ENCODE assay signal across 8 cellular contexts in the genomic region with DNA sequence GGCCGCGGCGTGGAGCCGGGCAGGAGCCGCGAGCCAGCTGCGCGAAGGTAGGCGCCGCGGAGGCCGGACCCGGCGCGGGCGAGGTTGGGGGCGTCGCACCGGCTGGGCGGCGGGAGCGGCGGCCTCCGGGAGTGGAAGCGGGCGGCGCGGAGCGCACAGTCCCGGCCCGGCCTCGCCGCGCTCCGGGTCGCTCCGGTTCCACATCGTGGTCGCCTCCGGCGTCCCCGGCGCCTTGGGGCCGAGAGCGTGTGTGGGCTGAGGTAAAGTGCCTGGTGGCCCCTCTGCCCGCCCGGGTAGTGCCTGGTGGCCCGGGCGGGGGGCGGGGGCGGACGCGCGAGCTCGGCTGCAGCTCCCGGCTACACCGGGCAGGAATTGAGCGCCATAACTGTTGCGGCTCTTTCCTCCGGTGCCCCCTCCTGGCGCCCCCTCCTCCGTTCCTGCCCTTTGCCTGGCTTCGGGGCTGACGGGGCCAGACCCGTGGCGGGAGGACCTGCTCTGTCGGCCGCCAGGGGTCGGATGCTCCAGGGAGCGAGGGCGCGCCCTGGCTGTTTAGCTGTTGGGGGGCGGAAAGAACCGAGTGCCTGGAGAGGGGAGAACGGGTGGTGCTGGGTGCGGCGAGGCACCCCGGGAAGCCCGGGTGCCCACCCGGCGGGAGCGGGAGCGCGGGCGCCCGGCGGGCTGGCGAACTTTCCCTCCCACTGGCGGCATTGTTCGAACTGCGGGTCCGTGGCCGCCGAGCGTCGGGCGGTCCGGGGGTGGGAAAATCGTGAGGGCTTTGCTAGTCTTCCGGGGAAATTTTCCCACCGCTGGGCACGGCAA. TPM values are rescaled to one million over a fixed set of nuclear protein-coding genes. Genes with fewer than 3 reads are reported as not detected.
DNase-seq lines count a peak whose midpoint lies in the region; FAIRE-seq and TF ChIP-seq lines count a peak whose summit lies in the region.

No MANE protein-coding gene starts in this region.

- DNase-seq in C1 segment of cervical spinal cord (lab: John Stamatoyannopoulos, UW), result peak in 8 of 14 donors; percentile 0 to 29 (median 12)
- peak; percentile 53 for DNase-seq in GM19239 (ENCODE audit: insufficient read length, low spot score)
- peak; percentile 76 for DNase-seq in NB4 (ENCODE audit: low read depth)
- peak; percentile 35 for DNase-seq in activated CD4-positive, alpha-beta T cell treated with anti-CD3 and anti-CD28 coated beads for 48 hours
- peak; percentile 54 to 61 for DNase-seq in erythroblast (lab: John Stamatoyannopoulos, UW)
- no peak for DNase-seq in DMS153 (lab: John Stamatoyannopoulos, UW)

- under 1% methylated on average over 99 of the region's 102 CpGs for WGBS in urinary bladder

- no peaks in the 10 kb centered on the region for H3K27me3 ChIP-seq in muscle layer of duodenum (ENCODE audit: low read depth, low read length)

- no peak overlapping the region for H3K27ac ChIP-seq in muscle layer of duodenum (ENCODE audit: low read length)
- no peak overlapping the region for H3K27ac ChIP-seq in urinary bladder (ENCODE audit: low read depth)

- H3K36me3 ChIP-seq in muscle layer of duodenum (ENCODE audit: control insufficient read depth in 1 of 2, insufficient read depth in 2 of 2, low read length in 2 of 2), result no peaks in the 10 kb centered on the region
- H3K36me3 ChIP-seq in urinary bladder (ENCODE audit: insufficient read depth), result no peaks in the 10 kb centered on the region

- TF ChIP-seq POLR2A in NB4 (IDR thresholded peaks at IDR 0.05; ENCODE audit: extremely low read depth, insufficient read length) (no peak), erythroblast (IDR thresholded peaks at IDR 0.05; ENCODE audit: low read length) (no peak)

- peak; percentile 80 for FAIRE-seq in GM19239 (lab: Jason Lieb, UNC)

- TF ChIP-seq CTCF in NB4 (IDR thresholded peaks at IDR 0.05; ENCODE audit: low read depth, low read length), result peak; percentile 38

- H3K4me3 ChIP-seq in NB4 (ENCODE audit: low read depth, low read length), result peak overlapping the region; percentile 77
- peak overlapping the region; percentile 61 to 73 for H3K4me3 ChIP-seq in muscle layer of duodenum (ENCODE audit: low read depth in 1 of 2, low read length in 2 of 2)
- H3K4me3 ChIP-seq in urinary bladder (ENCODE audit: low read depth, low read length), result peak overlapping the region; percentile 77

- H3K9me3 ChIP-seq in muscle layer of duodenum (ENCODE audit: control insufficient read depth in 1 of 2, low read length in 2 of 2), result no peaks in the 10 kb centered on the region

- H3K4me1 ChIP-seq in muscle layer of duodenum (ENCODE audit: control insufficient read depth in 1 of 2, insufficient read depth in 2 of 2, low read length in 2 of 2) (peaks cover 0 to 5% of the 10 kb centered on the region in 2 donors), urinary bladder (ENCODE audit: insufficient read depth) (peaks cover 1% of the 10 kb centered on the region)

RNA-seq across cellular contexts. Expression of a gene that starts 0.7 kb away (rescaled TPM):
- total RNA-seq in urinary bladder, result 9.0 TPM
- polyA plus RNA-seq in urinary bladder, result 5.8 TPM
